ENCODE assay signal across 8 cellular contexts in genomic region chr2:96739051-96739632, GRCh38. TPM values are rescaled to one million over a fixed set of nuclear protein-coding genes. Genes with fewer than 3 reads are reported as not detected.
DNase-seq lines count a peak whose midpoint lies in the region; ATAC-seq, FAIRE-seq and TF ChIP-seq lines count a peak whose summit lies in the region.

No MANE protein-coding gene starts in this region.

- peaks cover 25% of the 10 kb centered on the region for H3K4me1 Mint-ChIP-seq in neural crest cell

- H3K23ac ChIP-seq in H1 (ENCODE audit: insufficient read length): no peak overlapping the region

- H4K20me1 ChIP-seq in BLaER1 treated with 17β-estradiol and CSF1 and Interleukin-3, amounts not matched to agents 10 nM and 100 nM: peaks cover 0 to 2% (median 0%) of the 10 kb centered on the region in 11 experiments; a peak in 1 of 22 replicates
- no peaks in the 10 kb centered on the region for H4K20me1 ChIP-seq in H1 (replicated peaks in 1 of 2; ENCODE audit: control insufficient read depth in 1 of 2, insufficient read depth in 2 of 2, low read length in 2 of 2)

- H3K36me3 ChIP-seq in BLaER1 treated with 17β-estradiol and CSF1 and Interleukin-3, amounts not matched to agents 10 nM and 100 nM: peaks cover 21 to 36% (median 30%) of the 10 kb centered on the region in 11 experiments
- H3K36me3 ChIP-seq in H1 (ENCODE audit: control insufficient read depth in 2 of 4, insufficient read depth in 4 of 4, low read length in 3 of 4): peaks cover 4 to 28% (median 13%) of the 10 kb centered on the region in 4 experiments; a peak in 7 of 8 replicates

- CTCF ChIA-PET in H1 (lab: Charles Lee; ENCODE audit: partially characterized antibody): interaction anchor here (0.8 to 1.5 kb wide), 4 partner anchors 39 to 332 kb away, joined by 3 to 4 read pairs (median 4); no protein-coding TSS in a partner anchor

- no peaks in the 10 kb centered on the region for H3K36me3 Mint-ChIP-seq in neural crest cell (ENCODE audit: low read depth)

- peaks cover 6% of the 10 kb centered on the region for H3K79me1 ChIP-seq in H1 (ENCODE audit: low read depth, low read length)

- peak overlapping the region; percentile 76 to 88 (median 84) for H3K9ac ChIP-seq in BLaER1 treated with 17β-estradiol and CSF1 and Interleukin-3, amounts not matched to agents 10 nM and 100 nM
- H3K9ac ChIP-seq in H1 (replicated peaks in 1 of 4; ENCODE audit: extremely low read depth in 1 of 4, low read depth in 3 of 4, low read length in 3 of 4): peak overlapping the region in 3 of 4 experiments; percentile 66 to 78 (median 73); a peak in 6 of 7 replicates

- whole genome bisulfite sequencing in H1 (ENCODE audit: extremely low coverage in 1 of 2, insufficient coverage in 1 of 2, insufficient read length in 1 of 2, insufficient replicate concordance in 2 of 2, low coverage in 1 of 2, low lambda C conversion rate in 2 of 2, missing lambda C conversion rate in 1 of 2), 2 experiments: 61% methylated on average over 4 of the region's 4 CpGs; no CpG with 5 or more reads in 1 of the 2 experiments

- H2BK20ac ChIP-seq in H1 (ENCODE audit: low read length): no peak overlapping the region

- no peak overlapping the region for H2BK5ac ChIP-seq in H1 (ENCODE audit: low read depth, low read length)

- H3K9me3 ChIP-seq in BLaER1 treated with 17β-estradiol and CSF1 and Interleukin-3, amounts not matched to agents 10 nM and 100 nM (replicated peaks in 1 of 11): no peaks in the 10 kb centered on the region
- no peaks in the 10 kb centered on the region for H3K9me3 ChIP-seq in H1 (ENCODE audit: insufficient read depth in 2 of 2, low read depth in 1 of 2, low read length in 1 of 2)

- H2BK120ac ChIP-seq in H1 (replicated peaks; ENCODE audit: low read depth, low read length): no peak overlapping the region

- no peak overlapping the region for H2BK15ac ChIP-seq in H1 (ENCODE audit: low read length)

- H3K4me1 ChIP-seq in BLaER1 treated with 17β-estradiol and CSF1 and Interleukin-3, amounts not matched to agents 10 nM and 100 nM: peaks cover 32 to 48% (median 41%) of the 10 kb centered on the region in 10 experiments
- H3K4me1 ChIP-seq in H1 (replicated peaks in 1 of 4; ENCODE audit: control insufficient read depth in 3 of 4, insufficient read depth in 4 of 4, low read length in 3 of 4): peaks cover 0 to 3% (median 1%) of the 10 kb centered on the region in 4 experiments; a peak in 2 of 7 replicates

- H3K4ac ChIP-seq in H1 (replicated peaks; ENCODE audit: insufficient read length, low read depth, low read length): no peak overlapping the region

- no peak overlapping the region for H3K18ac ChIP-seq in H1 (ENCODE audit: extremely low read depth, low read length)

- no peak for TF ChIP-seq RAD21 in H1 (IDR thresholded peaks at IDR 0.05 in 1 of 2, conservative IDR thresholded peaks at IDR 0.05 in 1 of 2; ENCODE audit: low read depth in 2 of 2, low read length in 2 of 2)

- peak overlapping the region; percentile 44 to 85 (median 76) for H3K27ac ChIP-seq in BLaER1 treated with 17β-estradiol and CSF1 and Interleukin-3, amounts not matched to agents 10 nM and 100 nM
- H3K27ac ChIP-seq in H1 (ENCODE audit: low read depth, low read length): peak overlapping the region; percentile 53

- H2AFZ ChIP-seq in H1 (ENCODE audit: low read length): no peak overlapping the region

- peak overlapping the region; percentile 97 for H3K27ac Mint-ChIP-seq in neural crest cell (ENCODE audit: unreplicated experiment)

- no peak for DNase-seq in NB4 (ENCODE audit: low read depth)
- DNase-seq in H1 (ENCODE audit: low read depth in 1 of 2, low spot score in 2 of 2): no peak
- DNase-seq in neural crest cell (ENCODE audit: low read depth, low spot score): no peak
- DNase-seq in stimulated activated CD4-positive, alpha-beta T cell treated with anti-CD3 and anti-CD28 coated beads, Interleukin-4, amount 100 ng/mL, for 4 hours: no peak
- DNase-seq in head of caudate nucleus: no peak

- FAIRE-seq in H1 (lab: Jason Lieb, UNC): no peak

- H3K9me3 Mint-ChIP-seq in neural crest cell: no peaks in the 10 kb centered on the region

- H4K5ac ChIP-seq in H1 (ENCODE audit: insufficient read length, low read depth, low read length): no peak overlapping the region

- H2AK5ac ChIP-seq in H1 (ENCODE audit: low read depth, low read length): no peak overlapping the region

- peak overlapping the region; percentile 96 for H3K4me3 Mint-ChIP-seq in neural crest cell

- 0 out of 2 replicates have a peak overlapping the region, but pooled peaks have one; percentile 96 for H4K8ac ChIP-seq in H1 (ENCODE audit: extremely low read depth, insufficient read depth, low read length)

- TF ChIP-seq CTCF in NB4 (IDR thresholded peaks at IDR 0.05; ENCODE audit: low read depth, low read length): no peak
- TF ChIP-seq CTCF in H1 (IDR thresholded peaks at IDR 0.05; ENCODE audit: control extremely low read depth in 1 of 3, insufficient read depth in 1 of 3, low read depth in 1 of 3, low read length in 3 of 3): no peak
- no peak for TF ChIP-seq CTCF in neural crest cell (conservative IDR thresholded peaks at IDR 0.05)

- peaks cover 0 to 20% of the 10 kb centered on the region in 2 experiments; a peak in 2 of 4 replicates for H3K79me2 ChIP-seq in H1 (ENCODE audit: control insufficient read depth in 1 of 2, insufficient read depth in 2 of 2, low read length in 2 of 2)

- POLR2A ChIA-PET in H1 (lab: Charles Lee; ENCODE audit: partially characterized antibody): interaction anchor here (0.7 kb wide), 1 partner anchor 170 kb away, joined by 3 read pairs; no protein-coding TSS in a partner anchor

- H3K27me3 ChIP-seq in BLaER1 treated with 17β-estradiol and CSF1 and Interleukin-3, amounts not matched to agents 10 nM and 100 nM: no peaks in the 10 kb centered on the region
- H3K27me3 ChIP-seq in H1 (replicated peaks in 1 of 4; ENCODE audit: control insufficient read depth in 3 of 4, extremely low read depth in 1 of 4, insufficient read depth in 3 of 4, low read length in 3 of 4): no peaks in the 10 kb centered on the region

- H3K4me3 ChIP-seq in BLaER1 treated with 17β-estradiol and CSF1 and Interleukin-3, amounts not matched to agents 10 nM and 100 nM: peak overlapping the region; percentile 78 to 92 (median 82)
- H3K4me3 ChIP-seq in NB4 (ENCODE audit: low read depth, low read length) (peak overlapping the region; percentile 82), H1 (ENCODE audit: extremely low read depth in 1 of 4, insufficient read depth in 2 of 4, low read depth in 3 of 4, low read length in 4 of 4) (peak overlapping the region; percentile 66 to 97 (median 77))

- no peak for TF ChIP-seq EP300 in H1 (IDR thresholded peaks at IDR 0.05; ENCODE audit: borderline replicate concordance in 1 of 2, low read depth in 2 of 2, low read length in 2 of 2)

- no peak for TF ChIP-seq POLR2A in NB4 (IDR thresholded peaks at IDR 0.05; ENCODE audit: extremely low read depth, insufficient read length)
- no peak for TF ChIP-seq POLR2A in H1 (IDR thresholded peaks at IDR 0.05; ENCODE audit: control extremely low read depth in 1 of 2, low read depth in 2 of 2, low read length in 2 of 2)

- peaks cover 4% of the 10 kb centered on the region; the same call in 1 of the 2 replicates for H3K23me2 ChIP-seq in H1 (ENCODE audit: low read depth, low read length)

- intact Hi-C loops in head of caudate nucleus (cut with DNase I): no loop called here

- H3K27me3 Mint-ChIP-seq in neural crest cell (ENCODE audit: low read depth): no peaks in the 10 kb centered on the region

- no peak overlapping the region for H2BK12ac ChIP-seq in H1 (ENCODE audit: low read depth, low read length)

- no peak overlapping the region for H3K56ac ChIP-seq in H1 (replicated peaks; ENCODE audit: insufficient read length, low read depth, low read length)

- ATAC-seq in GM18873 (IDR thresholded peaks at IDR 0.05; ENCODE audit: low FRiP score, unreplicated experiment): no peak
- ATAC-seq in HG03025 (IDR thresholded peaks at IDR 0.05; ENCODE audit: low FRiP score, unreplicated experiment): no peak

- peak overlapping the region; percentile 83 to 98 (median 92) for H3K4me2 ChIP-seq in BLaER1 treated with 17β-estradiol and CSF1 and Interleukin-3, amounts not matched to agents 10 nM and 100 nM
- peak overlapping the region; percentile 79 to 87 for H3K4me2 ChIP-seq in H1 (ENCODE audit: insufficient read depth in 1 of 2, low read depth in 2 of 2, low read length in 2 of 2)

- no peak overlapping the region for H3K14ac ChIP-seq in H1 (ENCODE audit: insufficient read length)

- H4K91ac ChIP-seq in H1 (replicated peaks; ENCODE audit: insufficient read length, low read length): no peak overlapping the region

TF ChIP-seq in H1, 55 proteins besides CTCF, POLR2A, EP300 and RAD21:
- no peak for TF ChIP-seq TAF7 (optimal IDR thresholded peaks at IDR 0.05; ENCODE audit: borderline replicate concordance, low read depth, low read length)

RNA-seq across cellular contexts. Expression of gene LMAN2L, which starts 0.7 kb away (rescaled TPM):
- 14.3 and 15.7 TPM in 2 replicates for total RNA-seq in H1 (2021; fragmentation: NEBNext Ultra II Directional; extraction: Animal tissue kit (Norgen Biotek cat#: 25700))
- polyA plus RNA-seq in H1 (2011; rRNA removed): 11.1 and 17.6 TPM in 2 replicates
- 17.3 TPM for polyA plus RNA-seq in H1 (2011; cell fraction: cytosol; rRNA removed)
- 14.4 TPM for polyA plus RNA-seq in H1 (2011; cell fraction: nucleus; rRNA removed)
- polyA plus RNA-seq in H1 (2012, experiment 1 of 2): 15.9 to 19.5 TPM (median 18.1 TPM) in 4 replicates
- 17.5 TPM for polyA plus RNA-seq in H1 (2012, experiment 2 of 2)
- polyA plus RNA-seq in H1 (2013, experiment 1 of 2): 18.3 TPM
- polyA plus RNA-seq in H1 (2013, experiment 2 of 2): 21.0 TPM
- 20.1 and 25.3 TPM in 2 replicates for polyA minus RNA-seq in H1 (2011; rRNA and poly(A)+ RNA removed)
- 7.6 TPM for polyA minus RNA-seq in H1 (2011; cell fraction: cytosol; rRNA and poly(A)+ RNA removed)
- 9.3 TPM for polyA minus RNA-seq in H1 (2011; cell fraction: nucleus; rRNA and poly(A)+ RNA removed)
- 25.7 and 25.8 TPM in 2 replicates for total RNA-seq in neural crest cell

RNA-seq across cellular contexts. Expression of gene CNNM4, which starts 21.6 kb away (rescaled TPM):
- total RNA-seq in H1 (2021; fragmentation: NEBNext Ultra II Directional; extraction: Animal tissue kit (Norgen Biotek cat#: 25700)): 10.7 and 11.0 TPM in 2 replicates
- 10.3 and 13.0 TPM in 2 replicates for polyA plus RNA-seq in H1 (2011; rRNA removed)
- polyA plus RNA-seq in H1 (2011; cell fraction: cytosol; rRNA removed): 9.1 TPM
- polyA plus RNA-seq in H1 (2011; cell fraction: nucleus; rRNA removed): 14.5 TPM
- polyA plus RNA-seq in H1 (2012, experiment 1 of 2): 7.8 to 10.7 TPM (median 8.8 TPM) in 4 replicates
- polyA plus RNA-seq in H1 (2012, experiment 2 of 2): 9.7 TPM
- polyA plus RNA-seq in H1 (2013, experiment 1 of 2): 14.0 TPM
- 14.7 TPM for polyA plus RNA-seq in H1 (2013, experiment 2 of 2)
- polyA minus RNA-seq in H1 (2011; rRNA and poly(A)+ RNA removed): 19.8 and 22.7 TPM in 2 replicates
- polyA minus RNA-seq in H1 (2011; cell fraction: cytosol; rRNA and poly(A)+ RNA removed): 13.0 TPM
- polyA minus RNA-seq in H1 (2011; cell fraction: nucleus; rRNA and poly(A)+ RNA removed): 11.9 TPM
- total RNA-seq in neural crest cell: 11.8 and 14.4 TPM in 2 replicates
